Comparison of ENCODE assay signal across 12 cellular contexts in genomic region chr12:25056011-25056410, GRCh38.
DNase-seq lines count a peak whose midpoint lies in the region; ATAC-seq and TF ChIP-seq lines count a peak whose summit lies in the region.
"Had no signal": no experiment of that assay in that cellular context is flagged by ENCODE, and none has a peak within 500 bp of the region (broad histone marks: within the 10 kb centered on the region; RNA-seq: fewer than 3 reads in every experiment).

No MANE protein-coding gene starts in this region.

- no peaks in the 10 kb centered on the region for H4K20me1 ChIP-seq in OCI-LY1 (ENCODE audit: insufficient read depth, low read length)

- intact Hi-C loops in heart right ventricle (cut with DNase I) = no loop called here

- H3K4me1 Mint-ChIP-seq in activated naive CD4-positive, alpha-beta T cell treated with anti-CD3 and anti-CD28 coated beads, Interleukin-2, amount 10 ng/mL, durations not matched to agents 7 days and 5 days = peaks cover 50% of the 10 kb centered on the region

- H3K9me3 Mint-ChIP-seq in activated naive CD4-positive, alpha-beta T cell treated with anti-CD3 and anti-CD28 coated beads, Interleukin-2, amount 10 ng/mL, durations not matched to agents 7 days and 5 days = no peaks in the 10 kb centered on the region

- H3K9ac ChIP-seq in OCI-LY1 (ENCODE audit: low read length) = peak overlapping the region; percentile 94

- TF ChIP-seq EP300 in suprapubic skin (IDR thresholded peaks at IDR 0.05) = no peak

- TF ChIP-seq CTCF in OCI-LY1 (IDR thresholded peaks at IDR 0.05; ENCODE audit: low read length) = no peak
- no peak for TF ChIP-seq CTCF in epithelial cell of esophagus (IDR thresholded peaks at IDR 0.05; ENCODE audit: insufficient read depth, low read depth, low read length, missing control alignments)
- TF ChIP-seq CTCF in suprapubic skin (IDR thresholded peaks at IDR 0.05) = no peak
- no peak for TF ChIP-seq CTCF in heart right ventricle (IDR thresholded peaks at IDR 0.05)
- TF ChIP-seq CTCF in GM20000 (IDR thresholded peaks at IDR 0.05; ENCODE audit: extremely low read depth, missing control alignments) = no peak

- peak overlapping the region; percentile 84 for H3K4me3 ChIP-seq in OCI-LY1 (ENCODE audit: low read depth, low read length, poor library complexity, severe bottlenecking)
- H3K4me3 ChIP-seq in epithelial cell of esophagus (ENCODE audit: low read length) = no peak overlapping the region
- no peak overlapping the region for H3K4me3 ChIP-seq in suprapubic skin
- peak overlapping the region in 1 of 10 donors; percentile 3 for H3K4me3 ChIP-seq in heart right ventricle
- H3K4me3 ChIP-seq: mucosa of descending colon had no signal

- H3K36me3 ChIP-seq in OCI-LY1 (ENCODE audit: insufficient read depth, low read length) = peaks cover 68% of the 10 kb centered on the region
- no peaks in the 10 kb centered on the region for H3K36me3 ChIP-seq in suprapubic skin
- no peaks in the 10 kb centered on the region for H3K36me3 ChIP-seq in heart right ventricle

- no peaks in the 10 kb centered on the region for H3F3A ChIP-seq in OCI-LY1 (ENCODE audit: insufficient read depth, low read length)

- H3K4me1 ChIP-seq in OCI-LY1 (ENCODE audit: insufficient read depth, low read length, severe bottlenecking) = peaks cover 64% of the 10 kb centered on the region
- H3K4me1 ChIP-seq in suprapubic skin = peaks cover 31% of the 10 kb centered on the region
- peaks cover 0 to 53% (median 0%) of the 10 kb centered on the region in 9 donors for H3K4me1 ChIP-seq in heart right ventricle

- peak overlapping the region; percentile 93 for H3K4me2 ChIP-seq in OCI-LY1 (ENCODE audit: low read length)

- ATAC-seq in heart right ventricle = no peak
- ATAC-seq: mucosa of descending colon had no signal

- TF ChIP-seq POLR2A in suprapubic skin (IDR thresholded peaks at IDR 0.05) = no peak

- H3K27me3 Mint-ChIP-seq in activated naive CD4-positive, alpha-beta T cell treated with anti-CD3 and anti-CD28 coated beads, Interleukin-2, amount 10 ng/mL, durations not matched to agents 7 days and 5 days = no peaks in the 10 kb centered on the region

- H3K27me3 ChIP-seq in OCI-LY1 (ENCODE audit: insufficient read depth, low read length) (no peaks in the 10 kb centered on the region), suprapubic skin (no peaks in the 10 kb centered on the region), heart right ventricle (no peaks in the 10 kb centered on the region)

- peak overlapping the region; percentile 55 for H3K4me3 Mint-ChIP-seq in activated naive CD4-positive, alpha-beta T cell treated with anti-CD3 and anti-CD28 coated beads, Interleukin-2, amount 10 ng/mL, durations not matched to agents 7 days and 5 days

- DNase-seq in activated naive CD4-positive, alpha-beta T cell treated with anti-CD3 and anti-CD28 coated beads, Interleukin-2, amount 10 ng/mL, durations not matched to agents 7 days and 5 days = no peak
- no peak for DNase-seq in activated naive CD4-positive, alpha-beta T cell treated with Interleukin-2 at 50 U/mL for 16 hours
- peak; percentile 72 for DNase-seq in epithelial cell of esophagus (ENCODE audit: low read depth)
- DNase-seq in suprapubic skin (ENCODE audit: low spot score in 2 of 2) = no peak
- no peak for DNase-seq in heart right ventricle
- DNase-seq in GM20000 (ENCODE audit: low spot score) = no peak
- DNase-seq in activated CD4-positive, CD25-positive, alpha-beta regulatory T cell (lab: John Stamatoyannopoulos, UW) = no peak
- DNase-seq: foreskin fibroblast; MM.1S; mucosa of descending colon; stimulated activated CD8-positive, alpha-beta memory T cell treated with anti-CD3 and anti-CD28 coated beads, Interleukin-4, amount 100 ng/mL, for 48 hours had no signal

- H3K27ac ChIP-seq in OCI-LY1 (ENCODE audit: low read depth, low read length, poor library complexity, severe bottlenecking) (peak overlapping the region; percentile 99), suprapubic skin (peak overlapping the region; percentile 73), heart right ventricle (no peak overlapping the region)

- H2AFZ ChIP-seq in OCI-LY1 (ENCODE audit: low read length) = no peak overlapping the region

- H3K9me3 ChIP-seq in OCI-LY1 (ENCODE audit: low read length) = no peaks in the 10 kb centered on the region
- H3K9me3 ChIP-seq in suprapubic skin = no peaks in the 10 kb centered on the region
- no peaks in the 10 kb centered on the region for H3K9me3 ChIP-seq in heart right ventricle
- H3K9me3 ChIP-seq: mucosa of descending colon had no signal

- no peaks in the 10 kb centered on the region for H3K9me2 ChIP-seq in OCI-LY1 (ENCODE audit: low read depth, low read length)

- CTCF ChIA-PET in activated naive CD4-positive, alpha-beta T cell treated with anti-CD3 and anti-CD28 coated beads, Interleukin-2, amount 10 ng/mL, durations not matched to agents 7 days and 5 days (lab: Charles Lee) = interaction anchor here (1.0 to 1.4 kb wide), 2 partner anchors 74 to 77 kb away, joined by 3 to 5 read pairs; no protein-coding TSS in a partner anchor

- peaks cover 85% of the 10 kb centered on the region for H3K79me2 ChIP-seq in OCI-LY1 (ENCODE audit: insufficient read depth, low read length)

- H3K27ac Mint-ChIP-seq in activated naive CD4-positive, alpha-beta T cell treated with anti-CD3 and anti-CD28 coated beads, Interleukin-2, amount 10 ng/mL, durations not matched to agents 7 days and 5 days = no peak overlapping the region

- WGBS in suprapubic skin = 28% methylated on average over 5 of the region's 5 CpGs
- 57 to 62% methylated on average over 5 of the region's 5 CpGs for WGBS in heart right ventricle, 2 donors

- H3K36me3 Mint-ChIP-seq in activated naive CD4-positive, alpha-beta T cell treated with anti-CD3 and anti-CD28 coated beads, Interleukin-2, amount 10 ng/mL, durations not matched to agents 7 days and 5 days = peaks cover 7% of the 10 kb centered on the region

Comparison
In these comparisons a context has a peak if more than half of its experiments do, and no peak if none do; other contexts are left out.
1. H3K27ac ChIP-seq: peak in OCI-LY1 (single experiment) and suprapubic skin (single experiment); none in heart right ventricle (0 of 10).